21 cellular contexts compared by ENCODE assay signal in genomic region chr4:181193162-181193930, GRCh38.
"Had no signal": no experiment of that assay in that cellular context is flagged by ENCODE, and none has a peak within 500 bp of the region (broad histone marks: within the 10 kb centered on the region; RNA-seq: fewer than 3 reads in every experiment).

No MANE protein-coding gene starts in this region.

- H3K4me3 ChIP-seq: adrenal gland, esophagus squamous epithelium, left ventricle myocardium inferior, right atrium auricular region, testis, transverse colon had no signal

- H3K79me2 ChIP-seq: parathyroid adenoma had no signal

- H3K27me3 Mint-ChIP-seq: activated naive CD8-positive, alpha-beta T cell; dendritic cell treated with granulocyte-macrophage colony-stimulating factor and Interleukin-4, amounts not matched to agents 40 ng/mL and 50 ng/mL, for 4 days had no signal

- H3K4me3 Mint-ChIP-seq: activated naive CD8-positive, alpha-beta T cell; dendritic cell treated with granulocyte-macrophage colony-stimulating factor and Interleukin-4, amounts not matched to agents 40 ng/mL and 50 ng/mL, for 4 days; nephron had no signal

- H3K27me3 ChIP-seq: adrenal gland, esophagus squamous epithelium, right atrium auricular region, testis, transverse colon had no signal

- H3K4me1 ChIP-seq: adrenal gland, esophagus squamous epithelium, left ventricle myocardium inferior, parathyroid adenoma, right atrium auricular region, testis, transverse colon had no signal

- H3K9ac ChIP-seq: parathyroid adenoma had no signal

- H3K36me3 Mint-ChIP-seq: activated naive CD8-positive, alpha-beta T cell had no signal

- H3K27ac ChIP-seq: adrenal gland, epithelial cell of prostate, esophagus squamous epithelium, left ventricle myocardium inferior, parathyroid adenoma, right atrium auricular region, testis, transverse colon had no signal

- H3K27ac Mint-ChIP-seq: activated naive CD8-positive, alpha-beta T cell; dendritic cell treated with granulocyte-macrophage colony-stimulating factor and Interleukin-4, amounts not matched to agents 40 ng/mL and 50 ng/mL, for 4 days; nephron had no signal

- H3K9me3 Mint-ChIP-seq: nephron had no signal

- DNase-seq: activated CD4-positive, alpha-beta T cell treated with anti-CD3 and anti-CD28 coated beads for 48 hours; activated CD4-positive, alpha-beta T cell treated with anti-CD3 and anti-CD28 coated beads, Interleukin-2, amount 50 U/mL, for 48 hours; activated CD8-positive, alpha-beta memory T cell treated with anti-CD3 and anti-CD28 coated beads for 24 hours; activated effector memory CD4-positive, alpha-beta T cell treated with Interleukin-2 at 50 U/mL for 16 hours; activated naive CD4-positive, alpha-beta T cell treated with Interleukin-2 at 50 U/mL for 16 hours; adrenal gland; aorta; caudate nucleus; effector CD4-positive, alpha-beta T cell; esophagus squamous epithelium; left ventricle myocardium inferior; occipital lobe; stimulated activated naive CD4-positive, alpha-beta T cell treated with Interleukin-2 at 50 U/mL for 16 hours; testis; transverse colon had no signal

- H3K9me3 ChIP-seq: adrenal gland, esophagus squamous epithelium, left ventricle myocardium inferior, right atrium auricular region, testis, transverse colon had no signal

- H3K36me3 ChIP-seq: adrenal gland, esophagus squamous epithelium, left ventricle myocardium inferior, right atrium auricular region, transverse colon had no signal
